ENCODE assay signal across 7 cellular contexts in genomic region chr16:54436342-54436741, GRCh38.
"Had no signal": no experiment of that assay in that cellular context is flagged by ENCODE, and none has a peak within 500 bp of the region (broad histone marks: within the 10 kb centered on the region; RNA-seq: fewer than 3 reads in every experiment).

No MANE protein-coding gene starts in this region.

- H3K9me3 Mint-ChIP-seq: GM23338 had no signal

- DNase-seq: H9, HCEC 1CT, KBM-7 had no signal

- H3K27me3 Mint-ChIP-seq: IgD-negative memory B cell had no signal

- H3K4me1 Mint-ChIP-seq: GM23338, IgD-negative memory B cell had no signal

- H3K4me3 ChIP-seq: GM23338 had no signal

- H3K4me3 Mint-ChIP-seq: GM23338, H9, IgD-negative memory B cell had no signal

- H3K27ac ChIP-seq: HL-60 had no signal

- H3K36me3 Mint-ChIP-seq: IgD-negative memory B cell had no signal

- H3K27ac Mint-ChIP-seq: GM23338, H9, IgD-negative memory B cell had no signal

- ATAC-seq: GM23338, HepG2 had no signal
